In the genomic region with DNA sequence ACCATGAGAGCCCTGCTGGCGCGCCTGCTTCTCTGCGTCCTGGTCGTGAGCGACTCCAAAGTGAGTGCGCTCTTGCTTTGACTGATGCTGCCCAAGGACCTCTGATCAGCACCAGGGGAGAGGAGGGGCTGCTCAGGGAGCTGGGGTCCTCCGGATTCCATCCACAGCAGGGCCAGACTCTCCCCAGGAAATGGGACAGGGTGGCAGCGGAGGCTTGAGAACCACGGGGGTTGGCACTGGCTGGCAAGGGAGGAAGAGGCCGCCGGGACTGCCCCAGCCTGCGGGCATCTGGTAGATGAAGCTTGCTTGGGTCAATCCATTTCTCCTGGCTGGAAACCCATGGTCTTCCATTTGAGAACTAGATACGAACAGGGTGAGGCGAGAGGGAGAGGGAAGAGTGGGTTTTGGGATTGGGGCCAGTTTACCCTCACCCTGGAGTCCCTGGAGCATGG, we compare ENCODE assay signal across 8 cellular contexts. TPM values are rescaled to one million over a fixed set of nuclear protein-coding genes. Genes with fewer than 3 reads are reported as not detected.
A peak's percentile ranks its signal among the peaks of the same experiment; 100 is the strongest.
DNase-seq lines count a peak whose midpoint lies in the region; ATAC-seq and TF ChIP-seq lines count a peak whose summit lies in the region.

No MANE protein-coding gene starts in this region.

- peak overlapping the region; percentile 30 to 86 for H4K8ac ChIP-seq in IMR-90 (ENCODE audit: low read depth in 2 of 2, low read length in 2 of 2)

- H3K27ac ChIP-seq in AG04450 (ENCODE audit: low read depth, low read length) (peak overlapping the region; percentile 61), IMR-90 (ENCODE audit: insufficient read depth, low read length) (peak overlapping the region; percentile 77), dorsolateral prefrontal cortex (peak overlapping the region in 17 of 59 donors; percentile 8 to 71 (median 36))

- ATAC-seq in IMR-90 (ENCODE audit: low read depth): no peak

- no peak for DNase-seq in AG04450 (ENCODE audit: low read depth, low spot score)
- peak; percentile 43 for DNase-seq in IMR-90
- peak in 1 of 10 donors; percentile 48 for DNase-seq in dorsolateral prefrontal cortex
- peak; percentile 57 for DNase-seq in myocyte (ENCODE audit: low read depth)
- DNase-seq in NCI-H345 treated with DMSO at 0.1 percent for 48 hours (lab: John Stamatoyannopoulos, UW; ENCODE audit: unreplicated experiment): no peak
- DNase-seq in hepatic stellate cell (ENCODE audit: low spot score): no peak
- no peak for DNase-seq in SHP77 treated with DMSO at 0.1 percent for 48 hours (lab: John Stamatoyannopoulos, UW)
- DNase-seq in mucosa of gallbladder (ENCODE audit: low spot score): no peak

- peak overlapping the region; percentile 95 for H2AK9ac ChIP-seq in IMR-90 (replicated peaks; ENCODE audit: low read depth, low read length, poor library complexity)

- H2AFZ ChIP-seq in IMR-90 (replicated peaks; ENCODE audit: low read length, poor library complexity): peak overlapping the region; percentile 87

- CTCF ChIA-PET in AG04450 (lab: Charles Lee): no interaction called here
- CTCF ChIA-PET in IMR-90 (lab: Yijun Ruan, JAX): interaction anchor here (0.6 kb wide), 1 partner anchor 25 kb away, joined by 3 read pairs; no protein-coding TSS in a partner anchor

- H2BK5ac ChIP-seq in IMR-90 (ENCODE audit: low read depth, low read length, poor library complexity, severe bottlenecking): peak overlapping the region; percentile 87

- TF ChIP-seq CTCF in AG04450 (IDR thresholded peaks at IDR 0.05; ENCODE audit: low read depth, low read length): no peak
- TF ChIP-seq CTCF in IMR-90 (conservative IDR thresholded peaks at IDR 0.05; ENCODE audit: low read depth, low read length): no peak
- TF ChIP-seq CTCF in dorsolateral prefrontal cortex (IDR thresholded peaks at IDR 0.05 in 54 of 56, conservative IDR thresholded peaks at IDR 0.05 in 2 of 56; ENCODE audit: low read depth in 1 of 56, partially characterized antibody in 56 of 56): no peak

- H4K5ac ChIP-seq in IMR-90 (ENCODE audit: low read depth, low read length): peak overlapping the region; percentile 57

- H3K27me3 ChIP-seq in AG04450 (ENCODE audit: control insufficient read depth, insufficient read depth, low read length) (no peaks in the 10 kb centered on the region), IMR-90 (ENCODE audit: control insufficient read depth, insufficient read depth, low read length) (no peaks in the 10 kb centered on the region), dorsolateral prefrontal cortex (peaks cover 0 to 39% (median 6%) of the 10 kb centered on the region in 45 donors)

- dilution Hi-C loops in IMR-90 (cut with HindIII; ENCODE audit: low sequenced_read_pairs, unreplicated experiment): no loop called here

- no TSS peak for BruUV-seq in IMR-90 (replicated peaks; lab: Mats Ljungman, UMichigan)

- peaks cover 56% of the 10 kb centered on the region for H4K20me1 ChIP-seq in IMR-90 (ENCODE audit: insufficient read depth, low read length)

- peak overlapping the region; percentile 81 for H3K9ac ChIP-seq in IMR-90 (ENCODE audit: low read depth, low read length)

- POLR2A ChIA-PET in AG04450 (lab: Yijun Ruan, JAX) (interaction anchor here (1.1 to 6.2 kb wide), 3 partner anchors 8 to 24 kb away, joined by 3 to 81 read pairs (median 23); no protein-coding TSS in a partner anchor), IMR-90 (lab: Charles Lee; ENCODE audit: unreplicated experiment) (interaction anchor here (1.0 to 3.7 kb wide), 3 partner anchors 18 to 87 kb away, joined by 4 to 34 read pairs (median 5); no protein-coding TSS in a partner anchor)

- peak overlapping the region; percentile 78 for H2BK20ac ChIP-seq in IMR-90 (ENCODE audit: low read depth, low read length)

- peak overlapping the region; percentile 43 for H3K18ac ChIP-seq in IMR-90 (ENCODE audit: low read depth, low read length)

- no peak for TF ChIP-seq POLR2A in IMR-90 (IDR thresholded peaks at IDR 0.05; ENCODE audit: low read depth, low read length)

- peak overlapping the region; percentile 99 for H3K23ac ChIP-seq in IMR-90 (ENCODE audit: low read depth, low read length)

- TF ChIP-seq RAD21 in IMR-90 (IDR thresholded peaks at IDR 0.05; ENCODE audit: low read length): no peak

- H3K4me3 ChIP-seq in AG04450 (ENCODE audit: low read depth, low read length): peak overlapping the region; percentile 85
- peak overlapping the region; percentile 66 for H3K4me3 ChIP-seq in IMR-90 (ENCODE audit: insufficient read depth, low read depth, low read length)
- peak overlapping the region; percentile 21 to 77 (median 63) for H3K4me3 ChIP-seq in dorsolateral prefrontal cortex

- H2AK5ac ChIP-seq in IMR-90 (ENCODE audit: low read depth, low read length): peak overlapping the region; percentile 88

- H2BK120ac ChIP-seq in IMR-90 (ENCODE audit: low read depth, low read length): peak overlapping the region; percentile 81

- peak overlapping the region; percentile 93 for H3K4ac ChIP-seq in IMR-90 (ENCODE audit: low read depth, low read length)

- peak overlapping the region; percentile 85 for H3K4me2 ChIP-seq in IMR-90 (ENCODE audit: low read depth, low read length)

- in situ Hi-C loops in IMR-90 (cut with MboI; ENCODE audit: low sequenced_read_pairs): no loop called here

- 5% methylated on average over 7 of the region's 14 CpGs; no CpG with 5 or more reads in 1 of the 2 experiments for WGBS in IMR-90 (ENCODE audit: extremely low coverage in 2 of 2, insufficient read length in 1 of 2), 2 experiments

- intact Hi-C loops in IMR-90 (cut with micrococcal nuclease): no loop called here
- intact Hi-C loops in dorsolateral prefrontal cortex (cut with DNase I): no loop called here

- H4K91ac ChIP-seq in IMR-90 (ENCODE audit: insufficient read depth, low read depth, low read length): peak overlapping the region; percentile 93

- H3K56ac ChIP-seq in IMR-90 (ENCODE audit: extremely low read depth, insufficient read depth, low read length): peak overlapping the region; percentile 93

- peaks cover 39% of the 10 kb centered on the region for H3K4me1 ChIP-seq in IMR-90 (ENCODE audit: control insufficient read depth, insufficient read depth, low read length)

- H3K14ac ChIP-seq in IMR-90 (replicated peaks; ENCODE audit: low read depth, low read length): peak overlapping the region; percentile 99

- H3K36me3 ChIP-seq in IMR-90 (ENCODE audit: control insufficient read depth, insufficient read depth, low read length): peaks cover 48% of the 10 kb centered on the region

- H3K9me3 ChIP-seq in AG04450 (ENCODE audit: control insufficient read depth, insufficient read depth, low read length) (peaks cover 6% of the 10 kb centered on the region), IMR-90 (ENCODE audit: control insufficient read depth, insufficient read depth, low read length) (no peaks in the 10 kb centered on the region)

- peaks cover 32% of the 10 kb centered on the region for H3K9me1 ChIP-seq in IMR-90 (ENCODE audit: insufficient read depth, low read length)

- peak overlapping the region; percentile 46; the same call in 1 of the 3 replicates for H2BK15ac ChIP-seq in IMR-90 (ENCODE audit: low read depth, low read length)

- peaks cover 22 to 73% of the 10 kb centered on the region in 2 experiments for H3K79me1 ChIP-seq in IMR-90 (ENCODE audit: low read depth in 1 of 2, low read length in 2 of 2)

TF ChIP-seq in IMR-90, 13 proteins besides CTCF, POLR2A, EP300 and RAD21:
- no peak for TF ChIP-seq RFX5 (IDR thresholded peaks at IDR 0.05; ENCODE audit: low read depth, low read length)
- no peak for TF ChIP-seq CEBPB (IDR thresholded peaks at IDR 0.05; ENCODE audit: low read depth, low read length)
- no peak for TF ChIP-seq MAFK (IDR thresholded peaks at IDR 0.05; ENCODE audit: low read depth, low read length)
TF ChIP-seq in IMR-90: peak in this region for 0.

RNA-seq across cellular contexts. Expression of gene PLAU, which starts 0.6 kb away (rescaled TPM):
- polyA plus RNA-seq in AG04450 (2011; rRNA removed) (241 and 329 TPM in 2 replicates), IMR-90 (2012; rRNA removed) (230 and 283 TPM in 2 replicates)
- 140 and 188 TPM in 2 replicates for polyA minus RNA-seq in AG04450 (2011; rRNA and poly(A)+ RNA removed)
- total RNA-seq in IMR-90 (2012; rRNA removed) (115 and 123 TPM in 2 replicates), dorsolateral prefrontal cortex (1 to 10 TPM in 88 of 120 experiments, under 1 TPM in 31, not detected in 1; 0.37 to 7.2 (median 1.4) TPM), myocyte (154 and 166 TPM in 2 replicates), mucosa of gallbladder (15.5 TPM)
- polyA plus RNA-seq in IMR-90 (2012; cell fraction: cytosol; rRNA removed): 215 and 255 TPM in 2 replicates
- 331 and 562 TPM in 2 replicates for polyA plus RNA-seq in IMR-90 (2012; cell fraction: nucleus; rRNA removed; ENCODE audit: low replicate concordance)
- 336 TPM for polyA plus RNA-seq in myocyte (2012)

RNA-seq across cellular contexts. Expression of gene CAMK2G, which starts 37.2 kb away (rescaled TPM):
- polyA plus RNA-seq in AG04450 (2011; rRNA removed) (22.3 and 23.7 TPM in 2 replicates), IMR-90 (2012; rRNA removed) (24.0 and 25.4 TPM in 2 replicates)
- polyA minus RNA-seq in AG04450 (2011; rRNA and poly(A)+ RNA removed): 28.5 and 28.7 TPM in 2 replicates
- total RNA-seq in IMR-90 (2012; rRNA removed) (18.9 and 20.4 TPM in 2 replicates), dorsolateral prefrontal cortex (100 to 1,000 TPM; 132 to 380 (median 250) TPM), myocyte (32.4 and 32.8 TPM in 2 replicates), mucosa of gallbladder (43.7 TPM)
- polyA plus RNA-seq in IMR-90 (2012; cell fraction: cytosol; rRNA removed): 19.3 and 21.1 TPM in 2 replicates
- 51.4 and 75.4 TPM in 2 replicates for polyA plus RNA-seq in IMR-90 (2012; cell fraction: nucleus; rRNA removed; ENCODE audit: low replicate concordance)
- polyA plus RNA-seq in myocyte (2012): 38.8 TPM

Comparison
In these comparisons a context has a peak if more than half of its experiments do, and no peak if none do; other contexts are left out.
1. DNase-seq: peak in IMR-90 (single experiment) and myocyte (single experiment); none in AG04450 (single experiment), NCI-H345 treated with DMSO at 0.1 percent for 48 hours (single experiment), hepatic stellate cell (single experiment), SHP77 treated with DMSO at 0.1 percent for 48 hours (single experiment) and mucosa of gallbladder (single experiment).
2. Peak in every context shown above with its lines, with median percentiles within 50 percentile points of each other: H3K4me3 ChIP-seq.